Comparison of ENCODE assay signal across 16 cellular contexts in genomic region chr4:25457053-25457715, GRCh38.
A peak's percentile ranks its signal among the peaks of the same experiment; 100 is the strongest.
DNase-seq lines count a peak whose midpoint lies in the region; ATAC-seq lines count a peak whose summit lies in the region.
"Had no signal": no experiment of that assay in that cellular context is flagged by ENCODE, and none has a peak within 500 bp of the region (broad histone marks: within the 10 kb centered on the region; RNA-seq: fewer than 3 reads in every experiment).

No MANE protein-coding gene starts in this region.

- H3K36me3 ChIP-seq in mesodermal cell (ENCODE audit: control insufficient read depth, insufficient read depth, low read length) = no peaks in the 10 kb centered on the region
- H3K36me3 ChIP-seq: esophagus muscularis mucosa, right atrium auricular region had no signal

- no peaks in the 10 kb centered on the region for H3K9me3 ChIP-seq in mesodermal cell (ENCODE audit: control insufficient read depth, low read length)
- H3K9me3 ChIP-seq: esophagus muscularis mucosa, right atrium auricular region had no signal

- ATAC-seq in GM21515 (IDR thresholded peaks at IDR 0.05; ENCODE audit: unreplicated experiment) = no peak

- H3K4me3 ChIP-seq in mesodermal cell (ENCODE audit: extremely low read depth, insufficient read depth, low read length, poor library complexity, severe bottlenecking) = no peak overlapping the region
- H3K4me3 ChIP-seq: esophagus muscularis mucosa, right atrium auricular region had no signal

- H3K27ac ChIP-seq in mesodermal cell (ENCODE audit: low read depth, low read length, severe bottlenecking) = peak overlapping the region; percentile 71
- H3K27ac ChIP-seq: esophagus muscularis mucosa, right atrium auricular region had no signal

- H3K4me1 ChIP-seq in mesodermal cell (ENCODE audit: control insufficient read depth, insufficient read depth, low read length, poor library complexity, severe bottlenecking) = peaks cover 22% of the 10 kb centered on the region
- H3K4me1 ChIP-seq: esophagus muscularis mucosa, right atrium auricular region had no signal

- WGBS in mesodermal cell (ENCODE audit: insufficient coverage in 2 of 2), 2 experiments = 73 to 83% methylated on average over 3 of the region's 3 CpGs

- DNase-seq in EL = peak; percentile 74
- DNase-seq in MV-4-11 (lab: John Stamatoyannopoulos, UW) = peak; percentile 21
- peak; percentile 60 to 83 for DNase-seq in dermis microvascular lymphatic vessel endothelial cell (ENCODE audit: low read depth in 2 of 2)
- DNase-seq in NCI-H774 (lab: John Stamatoyannopoulos, UW) = no peak
- DNase-seq in UCSD-AML1 (lab: John Stamatoyannopoulos, UW; ENCODE audit: unreplicated experiment) = no peak
- DNase-seq: activated CD4-positive, alpha-beta T cell treated with anti-CD3 and anti-CD28 coated beads, Interleukin-2, amount 10 ng/mL, durations not matched to agents 7 days and 5 days; activated effector memory CD4-positive, alpha-beta T cell treated with anti-CD3 and anti-CD28 coated beads, Interleukin-2, amount 50 U/mL, for 16 hours; caudate nucleus; COR-L47; immature natural killer cell; naive B cell; NCI-H1417 had no signal

Comparison
In these comparisons a context has a peak if more than half of its experiments do, and no peak if none do; other contexts are left out.
1. DNase-seq: peak in EL (single experiment), MV-4-11 (single experiment) and dermis microvascular lymphatic vessel endothelial cell (2 of 2); none in NCI-H774 (single experiment) and UCSD-AML1 (single experiment).